ENCODE assay signal across 13 cellular contexts in genomic region chr7:93923291-93923690, GRCh38. TPM values are rescaled to one million over a fixed set of nuclear protein-coding genes. Genes with fewer than 3 reads are reported as not detected.
DNase-seq lines count a peak whose midpoint lies in the region; ATAC-seq and TF ChIP-seq lines count a peak whose summit lies in the region.
"Had no signal": no experiment of that assay in that cellular context is flagged by ENCODE, and none has a peak within 500 bp of the region (broad histone marks: within the 10 kb centered on the region; RNA-seq: fewer than 3 reads in every experiment).

No MANE protein-coding gene starts in this region.

- H2AK5ac ChIP-seq in mesenchymal stem cell (ENCODE audit: low read length, severe bottlenecking), result no peak overlapping the region

- DNase-seq in colonic mucosa (no peak), mesenchymal stem cell (no peak), NCI-H2081 (lab: John Stamatoyannopoulos, UW) (no peak), NCI-H1048 (lab: John Stamatoyannopoulos, UW) (no peak)
- no peak for DNase-seq in activated CD4-positive, alpha-beta T cell treated with anti-CD3 and anti-CD28 coated beads, Interleukin-2, amount 50 U/mL, for 48 hours
- DNase-seq: GF-D8, NCI-H526, T1000 had no signal

- H2BK15ac ChIP-seq in mesenchymal stem cell (ENCODE audit: low read depth, poor library complexity, severe bottlenecking), result no peak overlapping the region

- H3K4ac ChIP-seq in mesenchymal stem cell (ENCODE audit: low read depth in 1 of 2, low read length in 2 of 2), result no peak overlapping the region

- no peak overlapping the region for H3K23ac ChIP-seq in mesenchymal stem cell (ENCODE audit: low read length in 2 of 2)

- no peak overlapping the region for H2BK12ac ChIP-seq in mesenchymal stem cell (ENCODE audit: low read length in 2 of 2)

- H3K9me3 ChIP-seq in HUES64 (ENCODE audit: insufficient read depth, low read depth, low read length) (no peaks in the 10 kb centered on the region), colonic mucosa (no peaks in the 10 kb centered on the region), mesenchymal stem cell (ENCODE audit: control insufficient read depth, low read length) (no peaks in the 10 kb centered on the region)

- no peak overlapping the region for H2AFZ ChIP-seq in mesenchymal stem cell (ENCODE audit: low read depth, low read length)

- H3K14ac ChIP-seq in mesenchymal stem cell (ENCODE audit: low read length in 2 of 2), result no peak overlapping the region

- H4K8ac ChIP-seq in mesenchymal stem cell (ENCODE audit: low read length), result no peak overlapping the region

- H3K18ac ChIP-seq in mesenchymal stem cell (ENCODE audit: low read depth in 1 of 2, low read length in 2 of 2), result no peak overlapping the region

- no peak overlapping the region for H4K91ac ChIP-seq in mesenchymal stem cell (ENCODE audit: low read length)

- H3K4me3 ChIP-seq in HUES64 (ENCODE audit: low read length), result peak overlapping the region; percentile 72; the same call in 1 of the 2 replicates
- no peak overlapping the region for H3K4me3 ChIP-seq in colonic mucosa
- peak overlapping the region in 1 of 2 experiments; percentile 95 for H3K4me3 ChIP-seq in mesenchymal stem cell (ENCODE audit: insufficient read depth in 1 of 2, low read depth in 1 of 2, low read length in 2 of 2)

- no peak overlapping the region for H3K9ac ChIP-seq in HUES64 (ENCODE audit: low read depth, low read length)
- H3K9ac ChIP-seq in colonic mucosa (ENCODE audit: low read depth in 2 of 2, low read length in 2 of 2), result no peak overlapping the region
- peak overlapping the region; percentile 99 for H3K9ac ChIP-seq in mesenchymal stem cell (ENCODE audit: low read length)

- H2BK120ac ChIP-seq in mesenchymal stem cell (ENCODE audit: low read depth, low read length), result no peak overlapping the region

- intact Hi-C loops in colonic mucosa (cut with DNase I), result no loop called here

- H3K4me1 ChIP-seq in HUES64 (ENCODE audit: insufficient read depth, low read length) (peaks cover 18% of the 10 kb centered on the region), colonic mucosa (no peaks in the 10 kb centered on the region), mesenchymal stem cell (ENCODE audit: control insufficient read depth, insufficient read depth, low read depth, low read length) (peaks cover 1% of the 10 kb centered on the region)

- WGBS in HUES64, result 92% methylated on average over 6 of the region's 6 CpGs
- WGBS in mesenchymal stem cell, result 21% methylated on average over 3 of the region's 6 CpGs

- H3K79me1 ChIP-seq in mesenchymal stem cell (replicated peaks; ENCODE audit: low read length, poor library complexity, severe bottlenecking), result peaks cover 8% of the 10 kb centered on the region

- H3K36me3 ChIP-seq in HUES64 (ENCODE audit: insufficient read depth, low read length) (no peaks in the 10 kb centered on the region), colonic mucosa (no peaks in the 10 kb centered on the region), mesenchymal stem cell (ENCODE audit: control insufficient read depth in 1 of 2, insufficient read depth in 2 of 2, low read depth in 1 of 2, low read length in 2 of 2) (peaks cover 6 to 23% of the 10 kb centered on the region in 2 experiments)

- H2BK5ac ChIP-seq in mesenchymal stem cell (ENCODE audit: low read depth, low read length, poor library complexity, severe bottlenecking), result no peak overlapping the region

- no peak for TF ChIP-seq CTCF in colonic mucosa (IDR thresholded peaks at IDR 0.05)

- no peak for ATAC-seq in GM21786 (IDR thresholded peaks at IDR 0.05; ENCODE audit: unreplicated experiment)

- no peaks in the 10 kb centered on the region; the same call in 1 of the 2 replicates for H3K27me3 ChIP-seq in HUES64 (ENCODE audit: insufficient read depth, low read length)
- H3K27me3 ChIP-seq in colonic mucosa, result no peaks in the 10 kb centered on the region
- no peaks in the 10 kb centered on the region for H3K27me3 ChIP-seq in mesenchymal stem cell (ENCODE audit: control insufficient read depth in 1 of 2, insufficient read depth in 1 of 2, low read length in 2 of 2)

- peak overlapping the region; percentile 78 for H3K4me2 ChIP-seq in mesenchymal stem cell (ENCODE audit: low read length, poor library complexity, severe bottlenecking)

- no peak overlapping the region for H3K27ac ChIP-seq in HUES64 (ENCODE audit: low read depth, low read length)
- peak overlapping the region; percentile 71 for H3K27ac ChIP-seq in colonic mucosa
- H3K27ac ChIP-seq in mesenchymal stem cell (ENCODE audit: low read length, poor library complexity, severe bottlenecking), result peak overlapping the region; percentile 38
- peak overlapping the region; percentile 34 for H3K27ac ChIP-seq in temporal lobe (ENCODE audit: low read depth, low read length)

RNA-seq across cellular contexts. Expression of gene GNG11, which starts 1.8 kb away (rescaled TPM):
- 3.2 TPM for polyA plus RNA-seq in HUES64 (2013, experiment 1 of 2)
- 6.8 TPM for polyA plus RNA-seq in HUES64 (2013, experiment 2 of 2)
- 1 to 10 TPM; 2.1 to 4.1 TPM for total RNA-seq in colonic mucosa
- polyA plus RNA-seq in mesenchymal stem cell (2013, experiment 1 of 2), result 105 TPM
- 111 TPM for polyA plus RNA-seq in mesenchymal stem cell (2013, experiment 2 of 2)
- total RNA-seq in temporal lobe, result 5.4 TPM

RNA-seq across cellular contexts. Expression of gene GNGT1, which starts 16.9 kb away (rescaled TPM):
- not detected for polyA plus RNA-seq in HUES64 (2013, experiment 1 of 2)
- 0.32 TPM for polyA plus RNA-seq in HUES64 (2013, experiment 2 of 2)
- total RNA-seq in colonic mucosa (not detected), temporal lobe (not detected)
- not detected for polyA plus RNA-seq in mesenchymal stem cell (2013, experiment 1 of 2)
- polyA plus RNA-seq in mesenchymal stem cell (2013, experiment 2 of 2), result 0.07 TPM
- polyA plus RNA-seq: IgD-negative memory B cell, keratinocyte had no signal

RNA-seq across cellular contexts. Expression of gene TFPI2, which starts 32.7 kb away (rescaled TPM):
- polyA plus RNA-seq in HUES64 (2013, experiment 1 of 2), result 6.8 TPM
- 10.8 TPM for polyA plus RNA-seq in HUES64 (2013, experiment 2 of 2)
- total RNA-seq in colonic mucosa, result 1 to 10 TPM in 1 of 2 donors, under 1 TPM in 1; 0.30 to 1.6 TPM
- polyA plus RNA-seq in mesenchymal stem cell (2013, experiment 1 of 2), result 405 TPM
- polyA plus RNA-seq in mesenchymal stem cell (2013, experiment 2 of 2), result 418 TPM
- 0.25 TPM for total RNA-seq in temporal lobe
- polyA plus RNA-seq: IgD-negative memory B cell had no signal
